18 cellular contexts compared by ENCODE assay signal in the genomic region with DNA sequence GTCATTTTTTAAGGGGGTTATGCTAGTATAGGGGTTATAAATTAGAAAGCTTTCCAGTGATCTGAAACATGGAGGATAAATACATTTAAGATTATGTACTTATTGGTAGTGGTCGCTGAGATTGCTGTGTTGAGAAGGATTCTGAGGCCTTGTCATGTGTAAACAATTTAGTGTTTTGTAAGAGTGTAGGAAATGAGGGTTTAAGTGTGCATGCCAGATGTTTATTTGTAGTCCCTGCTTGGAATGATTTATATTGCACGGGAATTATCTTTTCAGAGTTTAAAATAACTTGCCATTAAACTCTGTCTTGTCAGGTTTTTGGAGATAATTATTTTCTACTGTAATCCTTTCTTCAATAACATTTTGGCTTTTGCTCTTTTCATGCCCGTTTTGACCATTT.
"Had no signal": no experiment of that assay in that cellular context is flagged by ENCODE, and none has a peak within 500 bp of the region (broad histone marks: within the 10 kb centered on the region; RNA-seq: fewer than 3 reads in every experiment).

No MANE protein-coding gene starts in this region.

- H3K9me3 ChIP-seq: breast epithelium, esophagus muscularis mucosa, gastrocnemius medialis, psoas muscle, right lobe of liver had no signal

- H3K27me3 ChIP-seq: breast epithelium, esophagus muscularis mucosa, gastrocnemius medialis, heart right ventricle, right lobe of liver, spleen had no signal

- H3K4me1 ChIP-seq: breast epithelium, esophagus muscularis mucosa, psoas muscle had no signal

- H3K27ac ChIP-seq: breast epithelium, esophagus muscularis mucosa, gastrocnemius medialis, heart right ventricle, psoas muscle, right lobe of liver, spleen, VCaP had no signal

- H3K36me3 ChIP-seq: breast epithelium, esophagus muscularis mucosa, gastrocnemius medialis, right lobe of liver had no signal

- H3K4me3 ChIP-seq: breast epithelium, esophagus muscularis mucosa, gastrocnemius medialis, heart right ventricle, psoas muscle, right lobe of liver, spleen had no signal

- DNase-seq: activated CD8-positive, alpha-beta memory T cell treated with anti-CD3 and anti-CD28 coated beads, Interleukin-2, amount 50 U/mL, for 4 hours; activated CD8-positive, alpha-beta T cell treated with anti-CD3 and anti-CD28 coated beads for 36 hours; activated gamma-delta T cell treated with Interleukin-2 at 50 U/mL for 16 hours; activated naive CD8-positive, alpha-beta T cell treated with anti-CD3 and anti-CD28 coated beads for 36 hours; activated T-cell treated with anti-CD3 and anti-CD28 coated beads, Interleukin-2, amount 50 U/mL, for 72 hours; aorta; gastrocnemius medialis; heart right ventricle; left ventricle myocardium superior; psoas muscle; right lobe of liver; spleen; stimulated activated CD4-positive, alpha-beta T cell treated with anti-CD3 and anti-CD28 coated beads, Interleukin-1b, Interleukin-23, amount 100 ng/mL, for 48 hours; stimulated activated naive CD4-positive, alpha-beta T cell; T1000 had no signal
